Comparison of ENCODE assay signal across 12 cellular contexts in the genomic region with DNA sequence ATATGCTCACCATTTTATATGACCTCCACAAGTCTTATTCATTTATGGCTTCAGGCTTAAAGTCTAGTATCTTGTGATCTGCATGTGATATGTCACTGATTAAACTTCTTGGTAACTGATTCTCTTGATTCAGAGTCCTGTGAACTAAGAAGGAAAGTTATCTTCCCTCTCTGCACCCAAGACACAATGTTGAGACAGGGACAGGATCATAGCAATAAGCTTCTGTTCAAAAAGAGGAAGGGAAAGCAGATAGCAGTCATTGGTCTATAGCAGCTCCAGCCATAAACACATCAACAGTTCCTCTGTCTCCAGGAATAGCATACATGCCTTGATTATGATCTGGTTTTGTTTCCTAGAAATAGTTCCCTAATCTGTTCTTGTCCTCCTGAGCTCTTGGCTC.
A peak's percentile ranks its signal among the peaks of the same experiment; 100 is the strongest.
DNase-seq lines count a peak whose midpoint lies in the region; ATAC-seq and TF ChIP-seq lines count a peak whose summit lies in the region.
"Had no signal": no experiment of that assay in that cellular context is flagged by ENCODE, and none has a peak within 500 bp of the region (broad histone marks: within the 10 kb centered on the region; RNA-seq: fewer than 3 reads in every experiment).

No MANE protein-coding gene starts in this region.

- BruUV-seq in mammary epithelial cell (replicated peaks; lab: Mats Ljungman, UMichigan) (no TSS peak), MCF 10A (replicated peaks; lab: Mats Ljungman, UMichigan) (no TSS peak), PC-3 (replicated peaks; lab: Mats Ljungman, UMichigan) (no TSS peak)

- H3K27ac ChIP-seq in mammary epithelial cell (ENCODE audit: insufficient read depth, low read depth, low read length) (peak overlapping the region; percentile 53), PC-3 (ENCODE audit: low read length) (no peak overlapping the region)
- H3K27ac ChIP-seq: 22Rv1 had no signal

- intact Hi-C loops in mammary epithelial cell (cut with micrococcal nuclease) (loop anchor here (1.0 kb wide), 1 partner anchor 201 kb away; a partner anchor contains a TSS), MCF 10A (cut with micrococcal nuclease) (no loop called here), PC-3 (cut with micrococcal nuclease) (no loop called here)

- H3K9me2 ChIP-seq in PC-3 (replicated peaks; ENCODE audit: low read length), result no peaks in the 10 kb centered on the region

- H3K4me1 Mint-ChIP-seq in MCF 10A (ENCODE audit: insufficient read depth, unreplicated experiment), result no peaks in the 10 kb centered on the region
- H3K4me1 Mint-ChIP-seq in stimulated activated naive B cell treated with anti-CD40 and anti-IgM and Interleukin-4, amounts not matched to agents 10 μg/mL and 1 μg/mL and 100 μg/mL, for 72 hours, result peaks cover 9 to 30% of the 10 kb centered on the region in 2 donors
- H3K4me1 Mint-ChIP-seq in activated CD8-positive, alpha-beta memory T cell treated with anti-CD3 and anti-CD28 coated beads, Interleukin-2, amount 10 ng/mL, durations not matched to agents 7 days and 5 days, result no peaks in the 10 kb centered on the region

- H3K9me3 Mint-ChIP-seq in MCF 10A (ENCODE audit: unreplicated experiment), result no peaks in the 10 kb centered on the region
- no peaks in the 10 kb centered on the region for H3K9me3 Mint-ChIP-seq in stimulated activated naive B cell treated with anti-CD40 and anti-IgM and Interleukin-4, amounts not matched to agents 10 μg/mL and 1 μg/mL and 100 μg/mL, for 72 hours
- no peaks in the 10 kb centered on the region for H3K9me3 Mint-ChIP-seq in activated CD8-positive, alpha-beta memory T cell treated with anti-CD3 and anti-CD28 coated beads, Interleukin-2, amount 10 ng/mL, durations not matched to agents 7 days and 5 days (ENCODE audit: low read depth)

- no peaks in the 10 kb centered on the region for H3F3A ChIP-seq in PC-3 (ENCODE audit: low read length, unreplicated experiment)

- POLR2A ChIA-PET in MCF 10A (lab: Yijun Ruan, JAX) (no interaction called here), PC-3 (lab: Charles Lee; ENCODE audit: unreplicated experiment) (no interaction called here)

- H3K4me3 ChIP-seq in mammary epithelial cell (replicated peaks in 1 of 3; ENCODE audit: insufficient read depth in 1 of 3, low read depth in 2 of 3, low read length in 3 of 3) (no peak overlapping the region), BE2C (ENCODE audit: low read depth, low read length) (no peak overlapping the region), PC-3 (ENCODE audit: low read length) (no peak overlapping the region)

- no peak for DNase-seq in mammary epithelial cell
- no peak for DNase-seq in MCF 10A (ENCODE audit: unreplicated experiment)
- peak; percentile 69 for DNase-seq in OCI-M1 (lab: John Stamatoyannopoulos, UW)
- no peak for DNase-seq in stimulated activated naive B cell treated with anti-CD40 and anti-IgM and Interleukin-4, amounts not matched to agents 10 μg/mL and 1 μg/mL and 100 μg/mL, for 72 hours
- DNase-seq in BE2C, result no peak
- no peak for DNase-seq in activated CD8-positive, alpha-beta memory T cell treated with anti-CD3 and anti-CD28 coated beads, Interleukin-2, amount 10 ng/mL, durations not matched to agents 7 days and 5 days
- no peak for DNase-seq in PC-3
- DNase-seq: activated gamma-delta T cell treated with Interleukin-2 at 50 U/mL for 16 hours; effector memory CD4-positive, alpha-beta T cell; SHP77 treated with DMSO at 0.1 percent for 48 hours had no signal

- H3K4me1 ChIP-seq in mammary epithelial cell (ENCODE audit: insufficient read depth, low read length) (peaks cover 37% of the 10 kb centered on the region), BE2C (no peaks in the 10 kb centered on the region), PC-3 (ENCODE audit: insufficient read depth, low read length) (peaks cover 3% of the 10 kb centered on the region; the same call in 1 of the 2 replicates)

- H3K36me3 ChIP-seq in mammary epithelial cell (ENCODE audit: insufficient read depth, low read length) (no peaks in the 10 kb centered on the region), BE2C (no peaks in the 10 kb centered on the region; the same call in 1 of the 2 replicates), PC-3 (ENCODE audit: low read depth, low read length) (no peaks in the 10 kb centered on the region)

- H3K9me3 ChIP-seq in mammary epithelial cell (replicated peaks; ENCODE audit: insufficient read depth, low read length), result no peaks in the 10 kb centered on the region
- H3K9me3 ChIP-seq in BE2C, result no peaks in the 10 kb centered on the region
- H3K9me3 ChIP-seq in PC-3 (ENCODE audit: low read length), result no peaks in the 10 kb centered on the region

- H3K9ac ChIP-seq in mammary epithelial cell (ENCODE audit: insufficient read depth, low read length), result no peak overlapping the region
- H3K9ac ChIP-seq in PC-3 (ENCODE audit: low read length), result no peak overlapping the region

- dilution Hi-C loops in mammary epithelial cell (cut with HindIII; ENCODE audit: low sequenced_read_pairs), result no loop called here

- no peak overlapping the region for H3K27ac Mint-ChIP-seq in MCF 10A (ENCODE audit: low read depth, unreplicated experiment)
- H3K27ac Mint-ChIP-seq in stimulated activated naive B cell treated with anti-CD40 and anti-IgM and Interleukin-4, amounts not matched to agents 10 μg/mL and 1 μg/mL and 100 μg/mL, for 72 hours, result no peak overlapping the region
- H3K27ac Mint-ChIP-seq in activated CD8-positive, alpha-beta memory T cell treated with anti-CD3 and anti-CD28 coated beads, Interleukin-2, amount 10 ng/mL, durations not matched to agents 7 days and 5 days, result no peak overlapping the region

- TF ChIP-seq CTCF in mammary epithelial cell (conservative IDR thresholded peaks at IDR 0.05 in 1 of 2, IDR thresholded peaks at IDR 0.05 in 1 of 2; ENCODE audit: extremely low read depth in 1 of 2, insufficient read depth in 1 of 2, low read depth in 1 of 2, low read length in 2 of 2) (no peak), MCF 10A (IDR thresholded peaks at IDR 0.05; ENCODE audit: unreplicated experiment) (no peak), BE2C (IDR thresholded peaks at IDR 0.05; ENCODE audit: low read depth, low read length) (no peak), PC-3 (conservative IDR thresholded peaks at IDR 0.05; ENCODE audit: low read depth, low read length) (no peak)

- CTCF ChIA-PET in mammary epithelial cell (lab: Charles Lee; ENCODE audit: low non-redundant PET), result no interaction called here
- CTCF ChIA-PET in MCF 10A (lab: Yijun Ruan, JAX), result interaction anchor here (0.6 to 1.4 kb wide), 3 partner anchors 9 to 233 kb away, joined by 3 to 4 read pairs (median 3); no protein-coding TSS in a partner anchor
- CTCF ChIA-PET in activated CD8-positive, alpha-beta memory T cell treated with anti-CD3 and anti-CD28 coated beads, Interleukin-2, amount 10 ng/mL, durations not matched to agents 7 days and 5 days (lab: Charles Lee), result no interaction called here
- CTCF ChIA-PET in PC-3 (lab: Charles Lee), result interaction anchor here (0.5 kb wide), 1 partner anchor 315 kb away, joined by 3 read pairs; no protein-coding TSS in a partner anchor

- H2AFZ ChIP-seq in mammary epithelial cell (ENCODE audit: low read depth, low read length) (peak overlapping the region; percentile 7), PC-3 (ENCODE audit: low read length) (no peak overlapping the region)

- peak overlapping the region; percentile 67 for H3K4me2 ChIP-seq in mammary epithelial cell (ENCODE audit: insufficient read depth, low read depth, low read length)
- no peak overlapping the region for H3K4me2 ChIP-seq in PC-3 (ENCODE audit: low read length)

- in situ Hi-C loops in mammary epithelial cell (cut with MboI; ENCODE audit: low sequenced_read_pairs in 2 of 2), result loop anchor here in 1 of 2 donors (25.0 kb wide), 1 partner anchor 272 kb away; no protein-coding TSS in a partner anchor

- peak; percentile 66 for ATAC-seq in HG02973 (IDR thresholded peaks at IDR 0.05; ENCODE audit: unreplicated experiment)
- ATAC-seq in stimulated activated naive B cell treated with anti-CD40 and anti-IgM and Interleukin-4, amounts not matched to agents 10 μg/mL and 1 μg/mL and 100 μg/mL, for 72 hours (replicated peaks), result peak; percentile 94 to 97
- no peak for ATAC-seq in activated CD8-positive, alpha-beta memory T cell treated with anti-CD3 and anti-CD28 coated beads, Interleukin-2, amount 10 ng/mL, durations not matched to agents 7 days and 5 days
- ATAC-seq in PC-3, result no peak

- H3K36me3 Mint-ChIP-seq in MCF 10A (ENCODE audit: insufficient read depth, unreplicated experiment), result no peaks in the 10 kb centered on the region
- no peaks in the 10 kb centered on the region for H3K36me3 Mint-ChIP-seq in stimulated activated naive B cell treated with anti-CD40 and anti-IgM and Interleukin-4, amounts not matched to agents 10 μg/mL and 1 μg/mL and 100 μg/mL, for 72 hours
- no peaks in the 10 kb centered on the region for H3K36me3 Mint-ChIP-seq in activated CD8-positive, alpha-beta memory T cell treated with anti-CD3 and anti-CD28 coated beads, Interleukin-2, amount 10 ng/mL, durations not matched to agents 7 days and 5 days

- H3K27me3 Mint-ChIP-seq in MCF 10A (ENCODE audit: insufficient read depth, unreplicated experiment), result peaks cover 35% of the 10 kb centered on the region
- H3K27me3 Mint-ChIP-seq in stimulated activated naive B cell treated with anti-CD40 and anti-IgM and Interleukin-4, amounts not matched to agents 10 μg/mL and 1 μg/mL and 100 μg/mL, for 72 hours, result peaks cover 0 to 3% of the 10 kb centered on the region in 2 donors
- peaks cover 18% of the 10 kb centered on the region for H3K27me3 Mint-ChIP-seq in activated CD8-positive, alpha-beta memory T cell treated with anti-CD3 and anti-CD28 coated beads, Interleukin-2, amount 10 ng/mL, durations not matched to agents 7 days and 5 days

- H3K27me3 ChIP-seq in mammary epithelial cell (ENCODE audit: insufficient read depth, low read length) (no peaks in the 10 kb centered on the region), BE2C (no peaks in the 10 kb centered on the region), PC-3 (ENCODE audit: low read length) (0 out of 2 replicates have a peak, but pooled peaks cover 5% of the 10 kb centered on the region)

- H3K79me2 ChIP-seq in mammary epithelial cell (ENCODE audit: insufficient read depth, low read length) (no peaks in the 10 kb centered on the region), PC-3 (ENCODE audit: low read length) (no peaks in the 10 kb centered on the region)

- H3K4me3 Mint-ChIP-seq in MCF 10A (ENCODE audit: unreplicated experiment), result no peak overlapping the region
- no peak overlapping the region for H3K4me3 Mint-ChIP-seq in stimulated activated naive B cell treated with anti-CD40 and anti-IgM and Interleukin-4, amounts not matched to agents 10 μg/mL and 1 μg/mL and 100 μg/mL, for 72 hours
- no peak overlapping the region for H3K4me3 Mint-ChIP-seq in activated CD8-positive, alpha-beta memory T cell treated with anti-CD3 and anti-CD28 coated beads, Interleukin-2, amount 10 ng/mL, durations not matched to agents 7 days and 5 days

- no peaks in the 10 kb centered on the region for H4K20me1 ChIP-seq in mammary epithelial cell (ENCODE audit: insufficient read depth, low read length)
- H4K20me1 ChIP-seq in PC-3 (ENCODE audit: low read length), result no peaks in the 10 kb centered on the region

Comparison
In these comparisons a context has a peak if more than half of its experiments do, and no peak if none do; other contexts are left out.
1. CTCF ChIA-PET loops: an anchor here in MCF 10A (0.6 to 1.4 kb wide) and PC-3 (0.5 kb wide); none called in mammary epithelial cell and activated CD8-positive, alpha-beta memory T cell treated with anti-CD3 and anti-CD28 coated beads, Interleukin-2, amount 10 ng/mL, durations not matched to agents 7 days and 5 days.
2. ATAC-seq: peak in HG02973 (single experiment) and stimulated activated naive B cell treated with anti-CD40 and anti-IgM and Interleukin-4, amounts not matched to agents 10 μg/mL and 1 μg/mL and 100 μg/mL, for 72 hours (2 of 2); none in activated CD8-positive, alpha-beta memory T cell treated with anti-CD3 and anti-CD28 coated beads, Interleukin-2, amount 10 ng/mL, durations not matched to agents 7 days and 5 days (single experiment) and PC-3 (single experiment).